In genomic region chr7:105816954-105817615, GRCh38 we compare ENCODE assay signal across 14 cellular contexts.
"Had no signal": no experiment of that assay in that cellular context is flagged by ENCODE, and none has a peak within 500 bp of the region (broad histone marks: within the 10 kb centered on the region; RNA-seq: fewer than 3 reads in every experiment).

No MANE protein-coding gene starts in this region.

- H3K27me3 ChIP-seq: gastrocnemius medialis, testis, upper lobe of right lung had no signal

- H3K27me3 Mint-ChIP-seq: stimulated activated naive CD8-positive, alpha-beta T cell treated with anti-CD3 and anti-CD28 coated beads, Interleukin-15, amount 100 ng/mL, for 72 hours had no signal

- H3K27ac ChIP-seq: gastrocnemius medialis, testis, upper lobe of right lung had no signal

- H3K4me3 ChIP-seq: gastrocnemius medialis, lung, testis, upper lobe of right lung had no signal

- DNase-seq: activated CD4-positive, alpha-beta T cell treated with anti-CD3 and anti-CD28 coated beads, Interleukin-2, amount 50 U/mL, for 1 hour; activated CD8-positive, alpha-beta memory T cell treated with anti-CD3 and anti-CD28 coated beads for 24 hours; activated naive CD4-positive, alpha-beta T cell; endodermal cell; gastrocnemius medialis; islet precursor cell; stimulated activated naive CD8-positive, alpha-beta T cell treated with anti-CD3 and anti-CD28 coated beads, Interleukin-15, amount 100 ng/mL, for 72 hours; T-helper 9 cell; testis; upper lobe of right lung had no signal

- H3K36me3 Mint-ChIP-seq: mesothelial cell of epicardium had no signal

- H3K9me3 ChIP-seq: gastrocnemius medialis, testis, upper lobe of right lung had no signal

- H3K9me3 Mint-ChIP-seq: endodermal cell; mesothelial cell of epicardium; stimulated activated naive CD8-positive, alpha-beta T cell treated with anti-CD3 and anti-CD28 coated beads, Interleukin-15, amount 100 ng/mL, for 72 hours had no signal

- H3K27ac Mint-ChIP-seq: endodermal cell; mesothelial cell of epicardium; stimulated activated naive CD8-positive, alpha-beta T cell treated with anti-CD3 and anti-CD28 coated beads, Interleukin-15, amount 100 ng/mL, for 72 hours had no signal

- ATAC-seq: activated CD4-positive, CD25-positive, alpha-beta regulatory T cell treated with anti-CD3 and anti-CD28 coated beads, Interleukin-2, amount 50 U/mL, for 24 hours; gastrocnemius medialis; sciatic nerve; stimulated activated naive CD8-positive, alpha-beta T cell treated with anti-CD3 and anti-CD28 coated beads, Interleukin-15, amount 100 ng/mL, for 72 hours; upper lobe of right lung had no signal

- H3K4me1 ChIP-seq: gastrocnemius medialis had no signal

- H3K36me3 ChIP-seq: gastrocnemius medialis, upper lobe of right lung had no signal

- H3K4me3 Mint-ChIP-seq: endodermal cell; mesothelial cell of epicardium; stimulated activated naive CD8-positive, alpha-beta T cell treated with anti-CD3 and anti-CD28 coated beads, Interleukin-15, amount 100 ng/mL, for 72 hours had no signal
